24 cellular contexts compared by ENCODE assay signal in genomic region chr2:29189052-29189451, GRCh38.
DNase-seq lines count a peak whose midpoint lies in the region; ATAC-seq and TF ChIP-seq lines count a peak whose summit lies in the region.
"Had no signal": no experiment of that assay in that cellular context is flagged by ENCODE, and none has a peak within 500 bp of the region (broad histone marks: within the 10 kb centered on the region; RNA-seq: fewer than 3 reads in every experiment).

No MANE protein-coding gene starts in this region.

- H3K27ac ChIP-seq in SU-DHL-6 (ENCODE audit: low read depth, low read length) (peak overlapping the region; percentile 86), ascending aorta (no peak overlapping the region)
- H3K27ac ChIP-seq: C4-2B, testis had no signal

- H2AFZ ChIP-seq in SU-DHL-6 (ENCODE audit: low read depth, low read length, severe bottlenecking): no peak overlapping the region

- peaks cover 17% of the 10 kb centered on the region for H3F3A ChIP-seq in SU-DHL-6 (ENCODE audit: insufficient read depth)

- H3K79me2 ChIP-seq in SU-DHL-6 (ENCODE audit: insufficient read depth, low read length): no peaks in the 10 kb centered on the region

- TF ChIP-seq CTCF in SU-DHL-6 (IDR thresholded peaks at IDR 0.05; ENCODE audit: insufficient read depth, low read length, poor library complexity, severe bottlenecking) (no peak), mucosa of descending colon (IDR thresholded peaks at IDR 0.05) (no peak), ascending aorta (IDR thresholded peaks at IDR 0.05) (no peak)

- H4K20me1 ChIP-seq in SU-DHL-6 (ENCODE audit: low read depth, low read length): no peaks in the 10 kb centered on the region

- no peak overlapping the region for H3K4me3 Mint-ChIP-seq in activated naive CD8-positive, alpha-beta T cell treated with anti-CD3 and anti-CD28 coated beads, Interleukin-2, amount 10 ng/mL, durations not matched to agents 7 days and 5 days
- no peak overlapping the region for H3K4me3 Mint-ChIP-seq in activated naive CD8-positive, alpha-beta T cell treated with anti-CD3 and anti-CD28 coated beads, Interleukin-2, amount 50 U/mL, for 24 hours
- H3K4me3 Mint-ChIP-seq: H9 had no signal

- POLR2A ChIA-PET in activated naive CD8-positive, alpha-beta T cell treated with anti-CD3 and anti-CD28 coated beads, Interleukin-2, amount 10 ng/mL, durations not matched to agents 7 days and 5 days (lab: Charles Lee): no interaction called here

- no peak for DNase-seq in activated naive CD8-positive, alpha-beta T cell treated with anti-CD3 and anti-CD28 coated beads, Interleukin-2, amount 10 ng/mL, durations not matched to agents 7 days and 5 days
- no peak for DNase-seq in activated naive CD8-positive, alpha-beta T cell treated with anti-CD3 and anti-CD28 coated beads, Interleukin-2, amount 50 U/mL, for 24 hours
- DNase-seq in mucosa of descending colon: no peak
- no peak for DNase-seq in NCI-H187 (lab: John Stamatoyannopoulos, UW)
- no peak for DNase-seq in ascending aorta (ENCODE audit: low spot score in 2 of 2)
- DNase-seq: ACHN; activated CD8-positive, alpha-beta memory T cell treated with anti-CD3 and anti-CD28 coated beads for 24 hours; dermis blood vessel endothelial cell; GF-D8; H9; hippocampal formation; kidney; MV-4-11; NCI-H2029; NCI-H446; occipital lobe; retina; testis had no signal

- no peaks in the 10 kb centered on the region for H3K9me2 ChIP-seq in SU-DHL-6 (replicated peaks; ENCODE audit: insufficient read depth, low read length)

- H3K4me3 ChIP-seq in SU-DHL-6 (ENCODE audit: insufficient read depth, low read length, poor library complexity, severe bottlenecking) (peak overlapping the region; percentile 23), mucosa of descending colon (no peak overlapping the region), ascending aorta (no peak overlapping the region)
- H3K4me3 ChIP-seq: lung, testis had no signal

- intact Hi-C loops in mucosa of descending colon (cut with DNase I, micrococcal nuclease): no loop called here
- intact Hi-C loops in ascending aorta (cut with DNase I): no loop called here

- peaks cover 5% of the 10 kb centered on the region for H3K9me3 Mint-ChIP-seq in activated naive CD8-positive, alpha-beta T cell treated with anti-CD3 and anti-CD28 coated beads, Interleukin-2, amount 10 ng/mL, durations not matched to agents 7 days and 5 days
- peaks cover 7% of the 10 kb centered on the region for H3K9me3 Mint-ChIP-seq in activated naive CD8-positive, alpha-beta T cell treated with anti-CD3 and anti-CD28 coated beads, Interleukin-2, amount 50 U/mL, for 24 hours

- H3K9me3 ChIP-seq in SU-DHL-6 (ENCODE audit: insufficient read depth, low read length) (peaks cover 8% of the 10 kb centered on the region; the same call in 1 of the 2 replicates), mucosa of descending colon (no peaks in the 10 kb centered on the region), ascending aorta (no peaks in the 10 kb centered on the region)
- H3K9me3 ChIP-seq: testis had no signal

- H3K4me1 ChIP-seq in mucosa of descending colon (ENCODE audit: low read depth) (no peaks in the 10 kb centered on the region), ascending aorta (no peaks in the 10 kb centered on the region)
- H3K4me1 ChIP-seq: testis had no signal

- H3K9ac ChIP-seq in SU-DHL-6 (ENCODE audit: low read length): peak overlapping the region; percentile 23

- no peaks in the 10 kb centered on the region for H3K27me3 Mint-ChIP-seq in activated naive CD8-positive, alpha-beta T cell treated with anti-CD3 and anti-CD28 coated beads, Interleukin-2, amount 10 ng/mL, durations not matched to agents 7 days and 5 days
- H3K27me3 Mint-ChIP-seq in activated naive CD8-positive, alpha-beta T cell treated with anti-CD3 and anti-CD28 coated beads, Interleukin-2, amount 50 U/mL, for 24 hours: no peaks in the 10 kb centered on the region
- H3K27me3 Mint-ChIP-seq: IgD-negative memory B cell had no signal

- H3K36me3 Mint-ChIP-seq in activated naive CD8-positive, alpha-beta T cell treated with anti-CD3 and anti-CD28 coated beads, Interleukin-2, amount 10 ng/mL, durations not matched to agents 7 days and 5 days: peaks cover 13% of the 10 kb centered on the region
- peaks cover 13% of the 10 kb centered on the region for H3K36me3 Mint-ChIP-seq in activated naive CD8-positive, alpha-beta T cell treated with anti-CD3 and anti-CD28 coated beads, Interleukin-2, amount 50 U/mL, for 24 hours (ENCODE audit: low read depth)

- ATAC-seq in activated naive CD8-positive, alpha-beta T cell treated with anti-CD3 and anti-CD28 coated beads, Interleukin-2, amount 10 ng/mL, durations not matched to agents 7 days and 5 days (ENCODE audit: low read depth): peak; percentile 42
- no peak for ATAC-seq in activated naive CD8-positive, alpha-beta T cell treated with anti-CD3 and anti-CD28 coated beads, Interleukin-2, amount 50 U/mL, for 24 hours
- ATAC-seq in GM21528 (IDR thresholded peaks at IDR 0.05; ENCODE audit: low FRiP score, unreplicated experiment) (peak; percentile 72), mucosa of descending colon (peak; percentile 52), GM21360 (IDR thresholded peaks at IDR 0.05; ENCODE audit: unreplicated experiment) (no peak)

- no peaks in the 10 kb centered on the region for H3K36me3 ChIP-seq in SU-DHL-6 (ENCODE audit: low read length)
- no peaks in the 10 kb centered on the region for H3K36me3 ChIP-seq in mucosa of descending colon (ENCODE audit: low read depth)
- peaks cover 0 to 2% of the 10 kb centered on the region in 2 donors for H3K36me3 ChIP-seq in ascending aorta

- peak overlapping the region; percentile 60 for H3K4me2 ChIP-seq in SU-DHL-6 (ENCODE audit: low read depth, low read length, poor library complexity, severe bottlenecking)

- no peak overlapping the region for H3K27ac Mint-ChIP-seq in activated naive CD8-positive, alpha-beta T cell treated with anti-CD3 and anti-CD28 coated beads, Interleukin-2, amount 10 ng/mL, durations not matched to agents 7 days and 5 days
- H3K27ac Mint-ChIP-seq in activated naive CD8-positive, alpha-beta T cell treated with anti-CD3 and anti-CD28 coated beads, Interleukin-2, amount 50 U/mL, for 24 hours: no peak overlapping the region
- H3K27ac Mint-ChIP-seq: H9, IgD-negative memory B cell had no signal

- H3K4me1 Mint-ChIP-seq in activated naive CD8-positive, alpha-beta T cell treated with anti-CD3 and anti-CD28 coated beads, Interleukin-2, amount 10 ng/mL, durations not matched to agents 7 days and 5 days: peaks cover 8% of the 10 kb centered on the region
- peaks cover 9% of the 10 kb centered on the region for H3K4me1 Mint-ChIP-seq in activated naive CD8-positive, alpha-beta T cell treated with anti-CD3 and anti-CD28 coated beads, Interleukin-2, amount 50 U/mL, for 24 hours
- H3K4me1 Mint-ChIP-seq: H9 had no signal

- H3K27me3 ChIP-seq in SU-DHL-6 (ENCODE audit: low read length): no peaks in the 10 kb centered on the region
- H3K27me3 ChIP-seq in ascending aorta: no peaks in the 10 kb centered on the region
- H3K27me3 ChIP-seq: testis had no signal

Comparison
In these comparisons a context has a peak if more than half of its experiments do, and no peak if none do; other contexts are left out.
1. ATAC-seq: peak in activated naive CD8-positive, alpha-beta T cell treated with anti-CD3 and anti-CD28 coated beads, Interleukin-2, amount 10 ng/mL, durations not matched to agents 7 days and 5 days (single experiment), GM21528 (single experiment) and mucosa of descending colon (single experiment); none in activated naive CD8-positive, alpha-beta T cell treated with anti-CD3 and anti-CD28 coated beads, Interleukin-2, amount 50 U/mL, for 24 hours (single experiment) and GM21360 (single experiment).